23 cellular contexts compared by ENCODE assay signal in the genomic region with DNA sequence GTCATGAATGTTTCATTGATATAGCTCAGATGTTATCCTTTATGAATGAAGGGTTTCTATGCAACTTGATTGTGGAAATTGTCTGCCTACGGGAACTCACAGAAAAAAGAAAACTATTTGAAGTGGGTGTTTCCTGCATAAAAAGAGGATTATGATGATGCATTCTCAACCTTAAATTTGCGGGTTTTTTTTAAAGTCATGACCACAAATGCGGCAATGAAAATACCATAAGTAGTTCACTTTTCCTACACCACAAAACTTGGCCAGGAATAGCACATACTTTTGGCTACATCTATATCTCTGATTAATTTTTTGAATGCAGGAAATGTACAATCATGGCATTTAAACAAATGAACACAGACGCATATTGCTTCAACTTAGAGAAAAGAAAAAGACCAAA.
DNase-seq lines count a peak whose midpoint lies in the region; ATAC-seq, FAIRE-seq and TF ChIP-seq lines count a peak whose summit lies in the region.
"Had no signal": no experiment of that assay in that cellular context is flagged by ENCODE, and none has a peak within 500 bp of the region (broad histone marks: within the 10 kb centered on the region; RNA-seq: fewer than 3 reads in every experiment).

No MANE protein-coding gene starts in this region.

- H3K4me3 ChIP-seq in SK-N-MC (no peak overlapping the region), retinal pigment epithelial cell (ENCODE audit: low read length) (no peak overlapping the region)
- H3K4me3 ChIP-seq: GM12878 had no signal

- no peak for FAIRE-seq in H54 (lab: Jason Lieb, UNC)
- FAIRE-seq: G401.6, GM12878 had no signal

- no peak for TF ChIP-seq POLR2A in H54 (IDR thresholded peaks at IDR 0.05; ENCODE audit: low read depth, low read length)

- H3K36me3 ChIP-seq in SK-N-MC (ENCODE audit: insufficient read depth, low read length), result no peaks in the 10 kb centered on the region

- no peak overlapping the region for H3K9ac ChIP-seq in SK-N-MC (ENCODE audit: insufficient read length)

- ATAC-seq in GM18907 (IDR thresholded peaks at IDR 0.05; ENCODE audit: unreplicated experiment), result no peak
- ATAC-seq: GM12878, PC-3 had no signal

- H3K9me3 ChIP-seq in SK-N-MC (ENCODE audit: low read depth, low read length), result no peaks in the 10 kb centered on the region

- DNase-seq in EH (ENCODE audit: low read depth), result peak; percentile 6
- peak; percentile 55 for DNase-seq in SK-N-MC (ENCODE audit: low read depth, low spot score)
- peak; percentile 8 for DNase-seq in astrocyte of the hippocampus (ENCODE audit: low read depth, low spot score)
- peak; percentile 52 for DNase-seq in retinal pigment epithelial cell (ENCODE audit: low read depth)
- DNase-seq in H54 (ENCODE audit: insufficient read length, low spot score), result no peak
- no peak for DNase-seq in stimulated activated CD8-positive, alpha-beta memory T cell treated with anti-CD3 and anti-CD28 coated beads, Interleukin-4, amount 100 ng/mL, for 48 hours
- DNase-seq in activated T-cell treated with anti-CD3 and anti-CD28 coated beads, Interleukin-2, amount 50 U/mL, for 1 hour, result no peak
- DNase-seq: AML-193, COR-L47, DMS 273 treated with DMSO at 0.1 percent for 48 hours, DND-41, GOT3, NCI-H1105 treated with DMSO at 0.1 percent for 48 hours, NCI-H1694 treated with DMSO at 0.1 percent for 48 hours, NCI-H2227 treated with DMSO at 0.1 percent for 48 hours, NCI-H510A treated with DMSO at 0.1 percent for 48 hours, NCI-H774, PC-3, SIG-M5 had no signal

- no peak for TF ChIP-seq CTCF in retinal pigment epithelial cell (conservative IDR thresholded peaks at IDR 0.05; ENCODE audit: low read depth, low read length)

- no peak overlapping the region for H3K27ac ChIP-seq in SK-N-MC
- H3K27ac ChIP-seq: RWPE1 had no signal

Comparison
In these comparisons a context has a peak if more than half of its experiments do, and no peak if none do; other contexts are left out.
1. DNase-seq: peak in EH (single experiment), SK-N-MC (single experiment), astrocyte of the hippocampus (single experiment) and retinal pigment epithelial cell (single experiment); none in H54 (single experiment), stimulated activated CD8-positive, alpha-beta memory T cell treated with anti-CD3 and anti-CD28 coated beads, Interleukin-4, amount 100 ng/mL, for 48 hours (single experiment) and activated T-cell treated with anti-CD3 and anti-CD28 coated beads, Interleukin-2, amount 50 U/mL, for 1 hour (single experiment).